In the genomic region with DNA sequence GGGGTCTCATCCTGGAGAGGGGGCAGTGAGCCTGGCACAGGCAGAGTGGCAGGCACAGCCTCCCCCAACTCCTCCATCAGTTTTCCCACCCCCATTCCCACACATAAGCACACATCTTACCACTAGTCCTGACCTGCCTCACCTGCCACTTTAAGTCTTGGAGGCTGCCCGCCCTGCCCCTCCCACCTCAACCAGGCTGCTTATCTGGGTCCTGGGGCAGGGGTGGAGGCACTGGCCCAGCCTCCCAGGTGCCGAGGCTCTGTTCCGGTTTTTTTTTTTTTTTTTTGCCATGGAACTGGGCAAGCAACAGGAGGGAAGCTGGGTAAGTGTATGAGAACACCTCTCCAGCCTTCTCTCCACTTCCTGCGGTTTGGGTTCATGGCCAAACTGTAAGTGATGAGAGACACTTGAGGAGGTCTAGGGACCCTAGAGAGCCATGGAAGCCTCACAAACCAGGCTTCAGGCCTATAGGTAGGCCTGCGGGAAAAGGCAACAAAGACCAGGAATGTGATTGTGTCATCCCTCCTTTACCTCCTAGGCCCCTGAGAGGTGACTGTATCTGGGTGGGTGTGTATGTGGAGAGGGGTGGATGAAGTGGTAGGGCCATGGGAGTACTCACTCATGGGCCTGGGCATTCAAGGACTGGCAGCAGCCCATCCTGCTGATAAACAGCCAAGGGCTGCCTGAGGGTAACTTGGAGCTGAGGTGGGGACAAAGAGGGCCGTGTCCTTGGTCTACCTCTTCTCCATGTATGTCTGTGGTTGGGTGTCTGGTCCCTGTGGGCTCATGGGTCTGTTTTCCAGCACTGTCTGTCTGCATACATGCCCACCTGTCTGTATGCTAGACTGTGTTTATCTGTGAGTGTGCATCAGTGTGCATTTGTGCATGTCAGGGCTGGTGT, we compare ENCODE assay signal across 23 cellular contexts. TPM values are rescaled to one million over a fixed set of nuclear protein-coding genes. Genes with fewer than 3 reads are reported as not detected.
DNase-seq lines count a peak whose midpoint lies in the region; ATAC-seq, FAIRE-seq and TF ChIP-seq lines count a peak whose summit lies in the region.
"Had no signal": no experiment of that assay in that cellular context is flagged by ENCODE, and none has a peak within 500 bp of the region (broad histone marks: within the 10 kb centered on the region; RNA-seq: fewer than 3 reads in every experiment).

No MANE protein-coding gene starts in this region.

- no peak for FAIRE-seq in small intestine (lab: Jason Lieb, UNC)

- no peak overlapping the region for H2AFZ ChIP-seq in OCI-LY7 (ENCODE audit: low read length)

- no peaks in the 10 kb centered on the region for H4K20me1 ChIP-seq in OCI-LY7 (ENCODE audit: insufficient read depth, low read length)

- no peaks in the 10 kb centered on the region for H3K9me3 Mint-ChIP-seq in brain
- H3K9me3 Mint-ChIP-seq in activated CD8-positive, alpha-beta T cell treated with anti-CD3 and anti-CD28 coated beads for 36 hours, result no peaks in the 10 kb centered on the region
- H3K9me3 Mint-ChIP-seq: activated CD4-positive, alpha-beta T cell treated with anti-CD3 and anti-CD28 coated beads, Interleukin-2, amount 10 ng/mL, durations not matched to agents 24 days and 14 days; activated naive CD4-positive, alpha-beta T cell treated with anti-CD3 and anti-CD28 coated beads for 36 hours; naive thymus-derived CD8-positive, alpha-beta T cell had no signal

- peaks cover 49% of the 10 kb centered on the region for H3K36me3 Mint-ChIP-seq in brain
- H3K36me3 Mint-ChIP-seq in activated CD8-positive, alpha-beta T cell treated with anti-CD3 and anti-CD28 coated beads for 36 hours (ENCODE audit: low read depth), result no peaks in the 10 kb centered on the region
- H3K36me3 Mint-ChIP-seq: naive thymus-derived CD8-positive, alpha-beta T cell had no signal

- H3K36me3 ChIP-seq in lower lobe of right lung, result peaks cover 61% of the 10 kb centered on the region
- no peaks in the 10 kb centered on the region for H3K36me3 ChIP-seq in small intestine (ENCODE audit: control insufficient read depth in 2 of 2, insufficient read depth in 2 of 2, low read length in 2 of 2)
- H3K36me3 ChIP-seq in OCI-LY7 (ENCODE audit: insufficient read depth, low read length), result no peaks in the 10 kb centered on the region
- H3K36me3 ChIP-seq: right lobe of liver had no signal

- H3K4me3 ChIP-seq in lower lobe of right lung (no peak overlapping the region), small intestine (ENCODE audit: low read depth in 1 of 2, low read length in 2 of 2) (peak overlapping the region; percentile 14 to 28), OCI-LY7 (ENCODE audit: low read depth, low read length, poor library complexity, severe bottlenecking) (no peak overlapping the region)
- H3K4me3 ChIP-seq: right lobe of liver, suprapubic skin had no signal

- no peak overlapping the region for H3K4me2 ChIP-seq in OCI-LY7 (ENCODE audit: low read length)
- H3K4me2 ChIP-seq: SK-N-SH had no signal

- no TSS peak for BruUV-seq in OCI-LY7 (replicated peaks; lab: Mats Ljungman, UMichigan)

- CTCF ChIA-PET in OCI-LY7 (lab: Charles Lee; ENCODE audit: unreplicated experiment), result interaction anchor here (1.0 kb wide), 1 partner anchor 21 kb away, joined by 3 read pairs; no protein-coding TSS in a partner anchor
- CTCF ChIA-PET in activated CD8-positive, alpha-beta T cell treated with anti-CD3 and anti-CD28 coated beads for 36 hours (lab: Charles Lee), result no interaction called here

- WGBS in small intestine, 3 donors, result 20 to 66% (median 36%) methylated on average over 6 of the region's 6 CpGs

- H3K4me3 Mint-ChIP-seq in brain, result no peak overlapping the region
- H3K4me3 Mint-ChIP-seq in activated CD8-positive, alpha-beta T cell treated with anti-CD3 and anti-CD28 coated beads for 36 hours, result no peak overlapping the region
- H3K4me3 Mint-ChIP-seq: activated CD4-positive, alpha-beta T cell treated with anti-CD3 and anti-CD28 coated beads, Interleukin-2, amount 10 ng/mL, durations not matched to agents 24 days and 14 days; activated naive CD4-positive, alpha-beta T cell treated with anti-CD3 and anti-CD28 coated beads for 36 hours; naive thymus-derived CD8-positive, alpha-beta T cell had no signal

- peak overlapping the region; percentile 56 for H3K27ac ChIP-seq in lower lobe of right lung
- no peak overlapping the region for H3K27ac ChIP-seq in small intestine (ENCODE audit: low read depth in 1 of 2, low read length in 1 of 2)
- no peak overlapping the region for H3K27ac ChIP-seq in OCI-LY7 (ENCODE audit: low read depth, low read length, poor library complexity, severe bottlenecking)
- H3K27ac ChIP-seq: brain microvascular endothelial cell, right lobe of liver, suprapubic skin had no signal

- POLR2A ChIA-PET in OCI-LY7 (lab: Charles Lee), result interaction anchor here (0.6 kb wide), 1 partner anchor 897 kb away, joined by 3 read pairs; no protein-coding TSS in a partner anchor
- POLR2A ChIA-PET in activated CD8-positive, alpha-beta T cell treated with anti-CD3 and anti-CD28 coated beads for 36 hours (lab: Charles Lee), result no interaction called here

- intact Hi-C loops in lower lobe of right lung (cut with DNase I) (no loop called here), OCI-LY7 (cut with micrococcal nuclease; ENCODE audit: unreplicated experiment) (no loop called here)
- intact Hi-C loops in activated CD8-positive, alpha-beta T cell treated with anti-CD3 and anti-CD28 coated beads for 36 hours (cut with micrococcal nuclease), result no loop called here

- H3K4me1 Mint-ChIP-seq in brain, result peaks cover 43% of the 10 kb centered on the region
- H3K4me1 Mint-ChIP-seq in activated CD8-positive, alpha-beta T cell treated with anti-CD3 and anti-CD28 coated beads for 36 hours (ENCODE audit: low read depth), result no peaks in the 10 kb centered on the region

- peaks cover 5% of the 10 kb centered on the region for H3K27me3 Mint-ChIP-seq in brain
- no peaks in the 10 kb centered on the region for H3K27me3 Mint-ChIP-seq in activated CD8-positive, alpha-beta T cell treated with anti-CD3 and anti-CD28 coated beads for 36 hours
- H3K27me3 Mint-ChIP-seq: activated CD4-positive, alpha-beta T cell treated with anti-CD3 and anti-CD28 coated beads, Interleukin-2, amount 10 ng/mL, durations not matched to agents 24 days and 14 days; naive thymus-derived CD8-positive, alpha-beta T cell had no signal

- H3K27ac Mint-ChIP-seq in brain, result peak overlapping the region in 4 of 5 experiments; percentile 20 to 65 (median 23)
- no peak overlapping the region for H3K27ac Mint-ChIP-seq in activated CD8-positive, alpha-beta T cell treated with anti-CD3 and anti-CD28 coated beads for 36 hours
- H3K27ac Mint-ChIP-seq: activated CD4-positive, alpha-beta T cell treated with anti-CD3 and anti-CD28 coated beads, Interleukin-2, amount 10 ng/mL, durations not matched to agents 24 days and 14 days; activated naive CD4-positive, alpha-beta T cell treated with anti-CD3 and anti-CD28 coated beads for 36 hours had no signal

- peak; percentile 68 to 80 for ATAC-seq in lower lobe of right lung
- ATAC-seq in activated CD8-positive, alpha-beta T cell treated with anti-CD3 and anti-CD28 coated beads for 36 hours, result no peak
- ATAC-seq: naive thymus-derived CD8-positive, alpha-beta T cell; right lobe of liver had no signal

- H3K27me3 ChIP-seq in lower lobe of right lung (ENCODE audit: low read depth) (no peaks in the 10 kb centered on the region), small intestine (ENCODE audit: control insufficient read depth in 2 of 2, insufficient read depth in 2 of 2, low read length in 2 of 2) (no peaks in the 10 kb centered on the region)
- H3K27me3 ChIP-seq: brain microvascular endothelial cell, right lobe of liver, suprapubic skin had no signal

- H3K9me3 ChIP-seq in lower lobe of right lung (no peaks in the 10 kb centered on the region), small intestine (ENCODE audit: control insufficient read depth, low read depth) (no peaks in the 10 kb centered on the region), OCI-LY7 (ENCODE audit: low read length) (no peaks in the 10 kb centered on the region)
- H3K9me3 ChIP-seq: right lobe of liver, SK-N-SH, suprapubic skin had no signal

- H3K79me2 ChIP-seq in OCI-LY7 (ENCODE audit: insufficient read depth, low read depth, low read length), result no peaks in the 10 kb centered on the region

- H3K9me2 ChIP-seq in OCI-LY7 (ENCODE audit: insufficient read depth, low read length), result no peaks in the 10 kb centered on the region
- H3K9me2 ChIP-seq: SK-N-SH had no signal

- H3K4me1 ChIP-seq in lower lobe of right lung, result peaks cover 62% of the 10 kb centered on the region
- peaks cover 4 to 11% of the 10 kb centered on the region in 2 donors for H3K4me1 ChIP-seq in small intestine (ENCODE audit: control insufficient read depth in 2 of 2, insufficient read depth in 1 of 2, low read depth in 1 of 2, low read length in 1 of 2)
- H3K4me1 ChIP-seq in OCI-LY7 (ENCODE audit: insufficient read depth, low read length, poor library complexity, severe bottlenecking), result no peaks in the 10 kb centered on the region

- TF ChIP-seq CTCF in brain (conservative IDR thresholded peaks at IDR 0.05) (no peak), lower lobe of right lung (IDR thresholded peaks at IDR 0.05) (no peak), OCI-LY7 (conservative IDR thresholded peaks at IDR 0.05; ENCODE audit: low read length) (no peak)
- TF ChIP-seq CTCF in activated CD8-positive, alpha-beta T cell treated with anti-CD3 and anti-CD28 coated beads for 36 hours (IDR thresholded peaks at IDR 0.05), result no peak

- DNase-seq in NCI-H187 (lab: John Stamatoyannopoulos, UW) (peak; percentile 23 to 42), lower lobe of right lung (peak; percentile 78), small intestine (peak; percentile 89), OCI-LY7 (ENCODE audit: low spot score) (no peak)
- DNase-seq in activated CD8-positive, alpha-beta T cell treated with anti-CD3 and anti-CD28 coated beads for 36 hours, result no peak
- no peak for DNase-seq in activated T-cell treated with anti-CD3 and anti-CD28 coated beads, Interleukin-2, amount 50 U/mL, for 48 hours
- DNase-seq: activated CD4-positive, alpha-beta T cell treated with anti-CD3 and anti-CD28 coated beads, Interleukin-2, amount 10 ng/mL, durations not matched to agents 24 days and 14 days; activated naive CD4-positive, alpha-beta T cell treated with anti-CD3 and anti-CD28 coated beads for 36 hours; brain microvascular endothelial cell; DMS 273 treated with DMSO at 0.1 percent for 48 hours; effector CD8-positive, alpha-beta T cell; H7; hypothalamus; KBM-7; naive thymus-derived CD8-positive, alpha-beta T cell; NCI-H1105; NCI-H2227 treated with DMSO at 0.1 percent for 48 hours; right lobe of liver; SK-N-SH; stimulated activated CD4-positive, alpha-beta T cell treated with anti-CD3 and anti-CD28 coated beads, Interleukin-2, amount 100 ng/mL, for 48 hours had no signal

RNA-seq across cellular contexts. Expression of a gene that starts 22.6 kb away (rescaled TPM):
- polyA plus RNA-seq in brain (ENCODE audit: insufficient read depth, low read depth, low replicate concordance) (85.1 TPM), small intestine (10 to 100 TPM; 14.1 to 30.7 (median 15.1) TPM)
- total RNA-seq in lower lobe of right lung (71.8 TPM), OCI-LY7 (2022) (0.19 and 0.28 TPM in 2 replicates)
- not detected in 2 replicates for total RNA-seq in OCI-LY7 (2014; rRNA removed; shearing (Covaris generic))
- 1 to 10 TPM; 3.0 to 5.1 TPM for total RNA-seq in activated CD8-positive, alpha-beta T cell treated with anti-CD3 and anti-CD28 coated beads for 36 hours

RNA-seq across cellular contexts. Expression of a gene that starts 49.4 kb away (rescaled TPM):
- not detected for polyA plus RNA-seq in brain (ENCODE audit: insufficient read depth, low read depth, low replicate concordance)
- total RNA-seq in lower lobe of right lung, result 0.30 TPM
- 10 to 100 TPM; 14.6 to 88.6 (median 64.0) TPM for polyA plus RNA-seq in small intestine
- not detected in 2 replicates for total RNA-seq in OCI-LY7 (2014; rRNA removed; shearing (Covaris generic))
- not detected in 2 replicates for total RNA-seq in OCI-LY7 (2022)
- total RNA-seq in activated CD8-positive, alpha-beta T cell treated with anti-CD3 and anti-CD28 coated beads for 36 hours, result not detected
- total RNA-seq: activated CD4-positive, alpha-beta T cell treated with anti-CD3 and anti-CD28 coated beads, Interleukin-2, amount 10 ng/mL, durations not matched to agents 24 days and 14 days; activated naive CD4-positive, alpha-beta T cell treated with anti-CD3 and anti-CD28 coated beads for 36 hours; H7; naive thymus-derived CD8-positive, alpha-beta T cell; suprapubic skin had no signal
- polyA plus RNA-seq: BJ; naive thymus-derived CD8-positive, alpha-beta T cell; SK-N-SH had no signal

RNA-seq across cellular contexts. Expression of a gene that starts 57.8 kb away (rescaled TPM):
- polyA plus RNA-seq in brain (ENCODE audit: insufficient read depth, low read depth, low replicate concordance) (113 TPM), small intestine (100 to 1,000 TPM in 2 of 3 donors, 10 to 100 TPM in 1; 79.7 to 125 (median 103) TPM)
- total RNA-seq in lower lobe of right lung (122 TPM), OCI-LY7 (2022) (98.9 and 101 TPM in 2 replicates)
- 51.0 and 55.2 TPM in 2 replicates for total RNA-seq in OCI-LY7 (2014; rRNA removed; shearing (Covaris generic))
- total RNA-seq in activated CD8-positive, alpha-beta T cell treated with anti-CD3 and anti-CD28 coated beads for 36 hours, result 100 to 1,000 TPM; 134 to 135 TPM

Comparison
In these comparisons a context has a peak if more than half of its experiments do, and no peak if none do; other contexts are left out.
1. DNase-seq: peak in NCI-H187 (2 of 2), lower lobe of right lung (single experiment) and small intestine (single experiment); none in OCI-LY7 (single experiment), activated CD8-positive, alpha-beta T cell treated with anti-CD3 and anti-CD28 coated beads for 36 hours (single experiment) and activated T-cell treated with anti-CD3 and anti-CD28 coated beads, Interleukin-2, amount 50 U/mL, for 48 hours (0 of 2).
2. H3K4me3 ChIP-seq: peak in small intestine (2 of 2); none in lower lobe of right lung (single experiment) and OCI-LY7 (single experiment).
3. RNA of a gene that starts 22.6 kb away (total RNA-seq): 71.8 TPM in lower lobe of right lung (single experiment); 3.0 to 5.1 TPM in activated CD8-positive, alpha-beta T cell treated with anti-CD3 and anti-CD28 coated beads for 36 hours and 0.19 to 0.28 TPM in OCI-LY7; every median in the first group is over 10 times any median in the second.